ENCODE assay signal across 11 cellular contexts in genomic region chr4:40587826-40588225, GRCh38. TPM values are rescaled to one million over a fixed set of nuclear protein-coding genes. Genes with fewer than 3 reads are reported as not detected.
DNase-seq lines count a peak whose midpoint lies in the region; ATAC-seq and TF ChIP-seq lines count a peak whose summit lies in the region.
"Had no signal": no experiment of that assay in that cellular context is flagged by ENCODE, and none has a peak within 500 bp of the region (broad histone marks: within the 10 kb centered on the region; RNA-seq: fewer than 3 reads in every experiment).

No MANE protein-coding gene starts in this region.

- peak; percentile 72 for ATAC-seq in left lobe of liver

- intact Hi-C loops in vagina (cut with DNase I): no loop called here

- H3K4me3 ChIP-seq in vagina: no peak overlapping the region

- no peak for TF ChIP-seq POLR2A in vagina (IDR thresholded peaks at IDR 0.05)

- H3K9me3 ChIP-seq in vagina: no peaks in the 10 kb centered on the region

- no peaks in the 10 kb centered on the region for H3K36me3 ChIP-seq in vagina

- TF ChIP-seq CTCF in vagina (IDR thresholded peaks at IDR 0.05): no peak

- peak overlapping the region; percentile 56 for H3K27ac ChIP-seq in vagina
- H3K27ac ChIP-seq: 22Rv1 had no signal

- peaks cover 13% of the 10 kb centered on the region for H3K4me1 ChIP-seq in vagina

- no peaks in the 10 kb centered on the region for H3K27me3 ChIP-seq in vagina

- peak; percentile 30 for DNase-seq in SKM-1 treated with dmso at 0.1 percent for 144 hours (lab: John Stamatoyannopoulos, UW; ENCODE audit: unreplicated experiment)
- DNase-seq in SKM-1 (lab: John Stamatoyannopoulos, UW; ENCODE audit: unreplicated experiment): no peak
- DNase-seq in astrocyte of the hippocampus (ENCODE audit: low read depth, low spot score): peak; percentile 39
- peak; percentile 76 for DNase-seq in left lobe of liver (ENCODE audit: low spot score)
- DNase-seq in vagina (ENCODE audit: extremely low spot score in 2 of 2): no peak
- no peak for DNase-seq in putamen (ENCODE audit: low spot score)
- no peak for DNase-seq in stimulated activated CD4-positive, alpha-beta T cell treated with anti-CD3 and anti-CD28 coated beads, Interleukin-12 subunit alpha, Interleukin-12 subunit beta, amount 100 ng/mL, for 4 hours
- no peak for DNase-seq in mucosa of gallbladder (ENCODE audit: low spot score)
- DNase-seq: central memory CD4-positive, alpha-beta T cell; NCI-H1436 treated with DMSO at 0.1 percent for 48 hours had no signal

RNA-seq across cellular contexts. Expression of gene RBM47, which starts 41.8 kb away (rescaled TPM):
- total RNA-seq in left lobe of liver (56.5 TPM), vagina (61.1 TPM), mucosa of gallbladder (143 TPM)

Comparison
In these comparisons a context has a peak if more than half of its experiments do, and no peak if none do; other contexts are left out.
1. DNase-seq: peak in SKM-1 treated with dmso at 0.1 percent for 144 hours (single experiment), astrocyte of the hippocampus (single experiment) and left lobe of liver (single experiment); none in SKM-1 (single experiment), vagina (0 of 2), putamen (single experiment), stimulated activated CD4-positive, alpha-beta T cell treated with anti-CD3 and anti-CD28 coated beads, Interleukin-12 subunit alpha, Interleukin-12 subunit beta, amount 100 ng/mL, for 4 hours (single experiment) and mucosa of gallbladder (single experiment).